In the genomic region with DNA sequence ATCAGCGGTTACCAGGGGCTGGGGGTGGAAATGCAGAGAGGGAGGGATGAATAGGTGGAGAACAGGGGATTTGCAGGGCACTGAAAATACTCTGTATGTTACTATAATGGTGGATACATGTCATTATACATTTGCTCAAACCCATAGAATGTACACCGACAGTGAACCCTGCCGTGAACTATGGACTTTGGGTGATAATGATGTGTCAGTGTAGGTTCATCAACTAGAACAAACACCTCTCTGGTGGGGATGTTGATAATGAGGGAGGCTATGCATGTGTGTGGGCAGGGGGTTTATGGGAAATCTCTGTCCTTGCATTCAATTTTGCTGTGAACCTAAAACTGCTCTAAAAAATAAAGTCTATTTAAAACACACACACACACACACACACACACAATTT, we compare ENCODE assay signal across 1 cellular context.
TF ChIP-seq lines count a peak whose summit lies in the region.

No MANE protein-coding gene starts in this region.

TF ChIP-seq in HepG2, 621 proteins besides CTCF, POLR2A, EP300 and RAD21 (continued from another document and continues in another):
- TF ChIP-seq HNF4A (CRISPR knock-in tag; IDR thresholded peaks at IDR 0.05) = peak; percentile 90
- TF ChIP-seq ZBTB20 (CRISPR knock-in tag; IDR thresholded peaks at IDR 0.05; ENCODE audit: borderline replicate concordance, low read depth) = peak; percentile 86; the same call in 1 of the 2 replicates
- no peak for TF ChIP-seq SOX6 (IDR thresholded peaks at IDR 0.05)
- peak; percentile 52; the same call in 1 of the 2 replicates for TF ChIP-seq SOX6 (CRISPR knock-in tag; IDR thresholded peaks at IDR 0.05)
- TF ChIP-seq, protein P1, sequence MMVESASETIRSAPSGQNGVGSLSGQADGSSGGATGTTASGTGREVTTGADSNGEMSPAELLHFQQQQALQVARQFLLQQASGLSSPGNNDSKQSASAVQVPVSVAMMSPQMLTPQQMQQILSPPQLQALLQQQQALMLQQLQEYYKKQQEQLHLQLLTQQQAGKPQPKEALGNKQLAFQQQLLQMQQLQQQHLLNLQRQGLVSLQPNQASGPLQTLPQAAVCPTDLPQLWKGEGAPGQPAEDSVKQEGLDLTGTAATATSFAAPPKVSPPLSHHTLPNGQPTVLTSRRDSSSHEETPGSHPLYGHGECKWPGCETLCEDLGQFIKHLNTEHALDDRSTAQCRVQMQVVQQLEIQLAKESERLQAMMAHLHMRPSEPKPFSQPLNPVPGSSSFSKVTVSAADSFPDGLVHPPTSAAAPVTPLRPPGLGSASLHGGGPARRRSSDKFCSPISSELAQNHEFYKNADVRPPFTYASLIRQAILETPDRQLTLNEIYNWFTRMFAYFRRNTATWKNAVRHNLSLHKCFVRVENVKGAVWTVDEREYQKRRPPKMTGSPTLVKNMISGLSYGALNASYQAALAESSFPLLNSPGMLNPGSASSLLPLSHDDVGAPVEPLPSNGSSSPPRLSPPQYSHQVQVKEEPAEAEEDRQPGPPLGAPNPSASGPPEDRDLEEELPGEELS (CRISPR knock-in tag; IDR thresholded peaks at IDR 0.05) = 0 out of 2 replicates have a peak, but pooled peaks have one; percentile 17
- TF ChIP-seq RFXANK (CRISPR knock-in tag; IDR thresholded peaks at IDR 0.05) = no peak
- TF ChIP-seq SOX5 (CRISPR knock-in tag; IDR thresholded peaks at IDR 0.05; ENCODE audit: borderline replicate concordance) = peak; percentile 48
- TF ChIP-seq TBX2 (CRISPR knock-in tag; IDR thresholded peaks at IDR 0.05; ENCODE audit: borderline replicate concordance) = peak; percentile 81; the same call in 1 of the 2 replicates
- TF ChIP-seq ZBTB25 (CRISPR knock-in tag; IDR thresholded peaks at IDR 0.05) = no peak
- TF ChIP-seq HNRNPL (IDR thresholded peaks at IDR 0.05; ENCODE audit: low read depth, low read length) = no peak
- TF ChIP-seq FOXP1 (IDR thresholded peaks at IDR 0.05) = no peak
- TF ChIP-seq FOXP1 (CRISPR knock-in tag; IDR thresholded peaks at IDR 0.05) = 0 out of 2 replicates have a peak, but pooled peaks have one; percentile 12
- TF ChIP-seq FOSL2 (CRISPR knock-in tag; IDR thresholded peaks at IDR 0.05) = 0 out of 2 replicates have a peak, but pooled peaks have one; percentile 35
- no peak for TF ChIP-seq ZNF607 (CRISPR knock-in tag; IDR thresholded peaks at IDR 0.05; ENCODE audit: borderline replicate concordance)
- no peak for TF ChIP-seq HNRNPH1 (optimal IDR thresholded peaks at IDR 0.05; ENCODE audit: low read depth, low read length)
- no peak for TF ChIP-seq STAG1 (CRISPR knock-in tag; IDR thresholded peaks at IDR 0.05)
- peak; percentile 51; the same call in 1 of the 2 replicates for TF ChIP-seq FOXA3 (CRISPR knock-in tag; IDR thresholded peaks at IDR 0.05)
- TF ChIP-seq TEAD3 (CRISPR knock-in tag; optimal IDR thresholded peaks at IDR 0.05; ENCODE audit: borderline replicate concordance) = peak; percentile 49
- no peak for TF ChIP-seq MBD4 (IDR thresholded peaks at IDR 0.05; ENCODE audit: borderline replicate concordance, low read length)
- TF ChIP-seq ZNF33B (CRISPR knock-in tag; IDR thresholded peaks at IDR 0.05) = no peak
- TF ChIP-seq AGO2 (optimal IDR thresholded peaks at IDR 0.05; ENCODE audit: low read depth, low read length) = no peak
- peak; percentile 53; the same call in 1 of the 2 replicates for TF ChIP-seq NCOR1 (IDR thresholded peaks at IDR 0.05; ENCODE audit: borderline replicate concordance, low read length)
- 0 out of 2 replicates have a peak, but pooled peaks have one; percentile 39 for TF ChIP-seq HOMEZ (CRISPR knock-in tag; IDR thresholded peaks at IDR 0.05; ENCODE audit: low read depth)
- TF ChIP-seq ZKSCAN8 (CRISPR knock-in tag; IDR thresholded peaks at IDR 0.05; ENCODE audit: borderline replicate concordance) = no peak
- TF ChIP-seq, protein P2, sequence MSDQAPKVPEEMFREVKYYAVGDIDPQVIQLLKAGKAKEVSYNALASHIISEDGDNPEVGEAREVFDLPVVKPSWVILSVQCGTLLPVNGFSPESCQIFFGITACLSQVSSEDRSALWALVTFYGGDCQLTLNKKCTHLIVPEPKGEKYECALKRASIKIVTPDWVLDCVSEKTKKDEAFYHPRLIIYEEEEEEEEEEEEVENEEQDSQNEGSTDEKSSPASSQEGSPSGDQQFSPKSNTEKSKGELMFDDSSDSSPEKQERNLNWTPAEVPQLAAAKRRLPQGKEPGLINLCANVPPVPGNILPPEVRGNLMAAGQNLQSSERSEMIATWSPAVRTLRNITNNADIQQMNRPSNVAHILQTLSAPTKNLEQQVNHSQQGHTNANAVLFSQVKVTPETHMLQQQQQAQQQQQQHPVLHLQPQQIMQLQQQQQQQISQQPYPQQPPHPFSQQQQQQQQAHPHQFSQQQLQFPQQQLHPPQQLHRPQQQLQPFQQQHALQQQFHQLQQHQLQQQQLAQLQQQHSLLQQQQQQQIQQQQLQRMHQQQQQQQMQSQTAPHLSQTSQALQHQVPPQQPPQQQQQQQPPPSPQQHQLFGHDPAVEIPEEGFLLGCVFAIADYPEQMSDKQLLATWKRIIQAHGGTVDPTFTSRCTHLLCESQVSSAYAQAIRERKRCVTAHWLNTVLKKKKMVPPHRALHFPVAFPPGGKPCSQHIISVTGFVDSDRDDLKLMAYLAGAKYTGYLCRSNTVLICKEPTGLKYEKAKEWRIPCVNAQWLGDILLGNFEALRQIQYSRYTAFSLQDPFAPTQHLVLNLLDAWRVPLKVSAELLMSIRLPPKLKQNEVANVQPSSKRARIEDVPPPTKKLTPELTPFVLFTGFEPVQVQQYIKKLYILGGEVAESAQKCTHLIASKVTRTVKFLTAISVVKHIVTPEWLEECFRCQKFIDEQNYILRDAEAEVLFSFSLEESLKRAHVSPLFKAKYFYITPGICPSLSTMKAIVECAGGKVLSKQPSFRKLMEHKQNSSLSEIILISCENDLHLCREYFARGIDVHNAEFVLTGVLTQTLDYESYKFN (CRISPR knock-in tag; conservative IDR thresholded peaks at IDR 0.05) = peak; percentile 78
- TF ChIP-seq MIXL1 (CRISPR knock-in tag; IDR thresholded peaks at IDR 0.05) = peak; percentile 54; the same call in 1 of the 2 replicates
- TF ChIP-seq RARA (CRISPR knock-in tag; IDR thresholded peaks at IDR 0.05) = peak; percentile 57
- peak; percentile 54; the same call in 1 of the 2 replicates for TF ChIP-seq KDM6A (CRISPR knock-in tag; IDR thresholded peaks at IDR 0.05; ENCODE audit: low read depth)
- no peak; the same call in 1 of the 2 replicates for TF ChIP-seq SALL1 (CRISPR knock-in tag; IDR thresholded peaks at IDR 0.05)
- peak; percentile 78 for TF ChIP-seq HNF4G (IDR thresholded peaks at IDR 0.05; ENCODE audit: borderline replicate concordance, low read depth, low read length)
- TF ChIP-seq HNF4G (CRISPR knock-in tag; IDR thresholded peaks at IDR 0.05; ENCODE audit: borderline replicate concordance, low read depth) = peak; percentile 50; the same call in 1 of the 2 replicates
- TF ChIP-seq ZSCAN30 (CRISPR knock-in tag; IDR thresholded peaks at IDR 0.05) = no peak
- TF ChIP-seq TRIM24 (CRISPR knock-in tag; IDR thresholded peaks at IDR 0.05) = no peak
- TF ChIP-seq MAFG (CRISPR knock-in tag; IDR thresholded peaks at IDR 0.05) = no peak
- TF ChIP-seq ZMYM4 (CRISPR knock-in tag; IDR thresholded peaks at IDR 0.05) = peak; percentile 42; the same call in 1 of the 2 replicates
- TF ChIP-seq, protein P3, sequence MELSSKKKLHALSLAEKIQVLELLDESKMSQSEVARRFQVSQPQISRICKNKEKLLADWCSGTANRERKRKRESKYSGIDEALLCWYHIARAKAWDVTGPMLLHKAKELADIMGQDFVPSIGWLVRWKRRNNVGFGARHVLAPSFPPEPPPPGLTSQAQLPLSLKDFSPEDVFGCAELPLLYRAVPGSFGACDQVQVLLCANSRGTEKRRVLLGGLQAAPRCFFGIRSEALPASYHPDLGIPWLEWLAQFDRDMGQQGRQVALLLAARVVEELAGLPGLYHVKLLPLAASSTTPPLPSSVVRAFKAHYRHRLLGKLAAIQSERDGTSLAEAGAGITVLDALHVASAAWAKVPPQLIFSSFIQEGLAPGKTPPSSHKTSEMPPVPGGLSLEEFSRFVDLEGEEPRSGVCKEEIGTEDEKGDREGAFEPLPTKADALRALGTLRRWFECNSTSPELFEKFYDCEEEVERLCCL (CRISPR knock-in tag; IDR thresholded peaks at IDR 0.05; ENCODE audit: borderline replicate concordance) = no peak
- TF ChIP-seq SOX13 (IDR thresholded peaks at IDR 0.05) = no peak
- TF ChIP-seq SOX13 (CRISPR knock-in tag; conservative IDR thresholded peaks at IDR 0.05 in 1 of 2, IDR thresholded peaks at IDR 0.05 in 1 of 2) = peak in 1 of 2 experiments; percentile 39; a peak in 1 of 4 replicates
- TF ChIP-seq MED1 (CRISPR knock-in tag; IDR thresholded peaks at IDR 0.05) = 0 out of 2 replicates have a peak, but pooled peaks have one; percentile 32
- no peak for TF ChIP-seq ZNF782 (CRISPR knock-in tag; IDR thresholded peaks at IDR 0.05; ENCODE audit: borderline replicate concordance)
- TF ChIP-seq ZBTB7B (CRISPR knock-in tag; IDR thresholded peaks at IDR 0.05) = no peak
- peak; percentile 17; the same call in 1 of the 2 replicates for TF ChIP-seq FOXO1 (CRISPR knock-in tag; IDR thresholded peaks at IDR 0.05)
- no peak for TF ChIP-seq MAZ (IDR thresholded peaks at IDR 0.05; ENCODE audit: borderline replicate concordance, low read depth, low read length)
- TF ChIP-seq MAZ (CRISPR knock-in tag; IDR thresholded peaks at IDR 0.05; ENCODE audit: low read depth) = no peak
- no peak for TF ChIP-seq KLF12 (CRISPR knock-in tag; IDR thresholded peaks at IDR 0.05; ENCODE audit: borderline replicate concordance)
- peak; percentile 46; the same call in 1 of the 2 replicates for TF ChIP-seq FOXK1 (CRISPR knock-in tag; IDR thresholded peaks at IDR 0.05; ENCODE audit: borderline replicate concordance, low read depth)
- TF ChIP-seq RXRB (CRISPR knock-in tag; IDR thresholded peaks at IDR 0.05; ENCODE audit: borderline replicate concordance) = peak; percentile 30; the same call in 1 of the 2 replicates
- TF ChIP-seq, protein P4, sequence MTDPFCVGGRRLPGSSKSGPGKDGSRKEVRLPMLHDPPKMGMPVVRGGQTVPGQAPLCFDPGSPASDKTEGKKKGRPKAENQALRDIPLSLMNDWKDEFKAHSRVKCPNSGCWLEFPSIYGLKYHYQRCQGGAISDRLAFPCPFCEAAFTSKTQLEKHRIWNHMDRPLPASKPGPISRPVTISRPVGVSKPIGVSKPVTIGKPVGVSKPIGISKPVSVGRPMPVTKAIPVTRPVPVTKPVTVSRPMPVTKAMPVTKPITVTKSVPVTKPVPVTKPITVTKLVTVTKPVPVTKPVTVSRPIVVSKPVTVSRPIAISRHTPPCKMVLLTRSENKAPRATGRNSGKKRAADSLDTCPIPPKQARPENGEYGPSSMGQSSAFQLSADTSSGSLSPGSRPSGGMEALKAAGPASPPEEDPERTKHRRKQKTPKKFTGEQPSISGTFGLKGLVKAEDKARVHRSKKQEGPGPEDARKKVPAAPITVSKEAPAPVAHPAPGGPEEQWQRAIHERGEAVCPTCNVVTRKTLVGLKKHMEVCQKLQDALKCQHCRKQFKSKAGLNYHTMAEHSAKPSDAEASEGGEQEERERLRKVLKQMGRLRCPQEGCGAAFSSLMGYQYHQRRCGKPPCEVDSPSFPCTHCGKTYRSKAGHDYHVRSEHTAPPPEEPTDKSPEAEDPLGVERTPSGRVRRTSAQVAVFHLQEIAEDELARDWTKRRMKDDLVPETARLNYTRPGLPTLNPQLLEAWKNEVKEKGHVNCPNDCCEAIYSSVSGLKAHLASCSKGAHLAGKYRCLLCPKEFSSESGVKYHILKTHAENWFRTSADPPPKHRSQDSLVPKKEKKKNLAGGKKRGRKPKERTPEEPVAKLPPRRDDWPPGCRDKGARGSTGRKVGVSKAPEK (CRISPR knock-in tag; IDR thresholded peaks at IDR 0.05; ENCODE audit: borderline replicate concordance) = no peak
- TF ChIP-seq MLXIP (CRISPR knock-in tag; IDR thresholded peaks at IDR 0.05; ENCODE audit: borderline replicate concordance) = no peak
